24 cellular contexts compared by ENCODE assay signal in the genomic region with DNA sequence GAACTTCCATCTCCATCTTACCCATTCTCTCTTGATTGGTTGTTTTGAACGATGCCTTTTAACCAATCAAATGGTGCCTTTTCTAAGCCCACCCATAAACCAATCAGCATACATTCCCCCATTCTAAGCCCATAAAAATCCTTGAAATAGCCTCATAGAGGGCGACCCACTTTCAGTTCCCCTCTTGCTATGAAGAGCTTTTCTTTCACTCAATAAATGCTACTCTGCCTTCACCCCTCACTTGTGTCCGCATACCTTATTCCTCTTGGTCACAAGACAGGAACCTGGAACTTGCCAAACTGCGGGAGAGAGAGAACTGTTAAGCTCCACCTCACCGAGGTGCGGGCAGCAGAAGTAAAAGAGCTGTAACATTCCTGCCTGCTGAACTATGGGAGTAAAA.
DNase-seq lines count a peak whose midpoint lies in the region; ATAC-seq, FAIRE-seq and TF ChIP-seq lines count a peak whose summit lies in the region.
"Had no signal": no experiment of that assay in that cellular context is flagged by ENCODE, and none has a peak within 500 bp of the region (broad histone marks: within the 10 kb centered on the region; RNA-seq: fewer than 3 reads in every experiment).

No MANE protein-coding gene starts in this region.

- CTCF ChIA-PET in GM12878 (lab: Yijun Ruan, JAX) = interaction anchor here (1.0 kb wide), 1 partner anchor 17 kb away, joined by 3 read pairs; no protein-coding TSS in a partner anchor

- no peaks in the 10 kb centered on the region for H3K9me3 ChIP-seq in GM12878 (replicated peaks; ENCODE audit: control insufficient read depth, insufficient read depth, low read length)
- H3K9me3 ChIP-seq: A549; BE2C; BLaER1 treated with 17β-estradiol and CSF1 and Interleukin-3, amounts not matched to agents 10 nM and 100 nM had no signal

- no peaks in the 10 kb centered on the region for H3K36me3 Mint-ChIP-seq in GM23338 (ENCODE audit: low read depth)
- H3K36me3 Mint-ChIP-seq: CD14-positive monocyte; CD8-positive, alpha-beta memory T cell had no signal

- H3K4me1 ChIP-seq in GM23338 (ENCODE audit: insufficient read depth) = peaks cover 28% of the 10 kb centered on the region
- H3K4me1 ChIP-seq in GM12878 (ENCODE audit: control insufficient read depth, insufficient read depth, low read length) = no peaks in the 10 kb centered on the region
- H3K4me1 ChIP-seq: A549 had no signal

- H3K27ac ChIP-seq in GM23338 (ENCODE audit: low read depth) (no peak overlapping the region), GM12878 (ENCODE audit: control insufficient read depth, insufficient read depth) (no peak overlapping the region)
- H3K27ac ChIP-seq: A549; BLaER1 treated with 17β-estradiol and CSF1 and Interleukin-3, amounts not matched to agents 10 nM and 100 nM had no signal

- no peak for TF ChIP-seq POLR2A in GM12878 (IDR thresholded peaks at IDR 0.05; ENCODE audit: low read depth, low read length)

- POLR2A ChIA-PET in GM12878 (lab: Charles Lee) = no interaction called here

- intact Hi-C loops in GM12878 (cut with micrococcal nuclease; ENCODE audit: unreplicated experiment) = no loop called here
- intact Hi-C loops in left ventricle myocardium superior (cut with micrococcal nuclease) = no loop called here

- TF ChIP-seq RAD21 in GM12878 (IDR thresholded peaks at IDR 0.05; ENCODE audit: insufficient read depth, low read depth, low read length) = no peak

- WGBS in GM12878 (ENCODE audit: insufficient coverage, insufficient replicate concordance, low lambda C conversion rate, missing lambda C conversion rate) = 26% methylated on average over 6 of the region's 6 CpGs

- TF ChIP-seq CTCF in GM23338 (conservative IDR thresholded peaks at IDR 0.05; ENCODE audit: low read depth in 2 of 2) (no peak), GM12878 (IDR thresholded peaks at IDR 0.05 in 2 of 3, conservative IDR thresholded peaks at IDR 0.05 in 1 of 3; ENCODE audit: control insufficient read depth in 2 of 3, extremely low read depth in 1 of 3, insufficient read depth in 1 of 3, low read depth in 3 of 3, low read length in 3 of 3) (no peak)

- ATAC-seq in GM23338 (no peak), GM12878 (no peak), left ventricle myocardium superior (no peak)
- ATAC-seq: A549, HCT116 had no signal

- H3K4me3 ChIP-seq in GM23338 (no peak overlapping the region), GM12878 (no peak overlapping the region)
- H3K4me3 ChIP-seq: A549; BLaER1 treated with 17β-estradiol and CSF1 and Interleukin-3, amounts not matched to agents 10 nM and 100 nM had no signal

- peaks cover 5% of the 10 kb centered on the region; the same call in 1 of the 2 replicates for H3K9me2 ChIP-seq in GM23338 (ENCODE audit: insufficient read depth)

- H3K27me3 Mint-ChIP-seq in GM23338 (ENCODE audit: insufficient read depth, low read depth, poor library complexity) = peaks cover 3% of the 10 kb centered on the region
- H3K27me3 Mint-ChIP-seq: CD4-positive, alpha-beta T cell; CD8-positive, alpha-beta memory T cell had no signal

- no peak for TF ChIP-seq EP300 in GM12878 (IDR thresholded peaks at IDR 0.05; ENCODE audit: borderline replicate concordance in 1 of 2, control insufficient read depth in 1 of 2, low read depth in 2 of 2, low read length in 2 of 2)

- no peaks in the 10 kb centered on the region; the same call in 2 of the 3 replicates for H3K9me3 Mint-ChIP-seq in GM23338
- H3K9me3 Mint-ChIP-seq: CD4-positive, alpha-beta T cell; H9 had no signal

- BruUV-seq in GM12878 (replicated peaks; lab: Mats Ljungman, UMichigan) = no TSS peak

- SMC1A ChIA-PET in GM12878 (lab: Charles Lee; ENCODE audit: uncharacterized antibody, unreplicated experiment) = interaction anchor here (1.0 kb wide), 1 partner anchor 588 kb away, joined by 3 read pairs; no protein-coding TSS in a partner anchor

- H3K27me3 ChIP-seq in GM23338 (ENCODE audit: insufficient read depth) (no peaks in the 10 kb centered on the region), GM12878 (replicated peaks in 1 of 2; ENCODE audit: control insufficient read depth in 2 of 2, insufficient read depth in 2 of 2, low read length in 1 of 2) (no peaks in the 10 kb centered on the region)
- H3K27me3 ChIP-seq: BE2C; BLaER1 treated with 17β-estradiol and CSF1 and Interleukin-3, amounts not matched to agents 10 nM and 100 nM had no signal

- peak; percentile 5 for DNase-seq in GM23338 (ENCODE audit: low spot score)
- peak; percentile 7 for DNase-seq in MV-4-11 (lab: John Stamatoyannopoulos, UW)
- no peak for DNase-seq in GM12878 (ENCODE audit: low read depth, low spot score)
- DNase-seq in left ventricle myocardium superior = no peak
- no peak for DNase-seq in stimulated activated CD4-positive, alpha-beta T cell treated with anti-CD3 and anti-CD28 coated beads, Interleukin-4, amount 100 ng/mL, for 1 hour
- no peak for DNase-seq in NCI-H1417 (lab: John Stamatoyannopoulos, UW)
- DNase-seq: 8988T; ACHN; AML-193; BE2C; CD4-positive, alpha-beta T cell; CD8-positive, alpha-beta memory T cell; DMS 273 treated with DMSO at 0.1 percent for 48 hours; DMS79; EL; GDM1; H9 had no signal

- H4K20me1 ChIP-seq in GM23338 (replicated peaks; ENCODE audit: insufficient read depth) (no peaks in the 10 kb centered on the region), GM12878 (ENCODE audit: control insufficient read depth, insufficient read depth) (no peaks in the 10 kb centered on the region)
- H4K20me1 ChIP-seq: BLaER1 treated with 17β-estradiol and CSF1 and Interleukin-3, amounts not matched to agents 10 nM and 100 nM had no signal

- peaks cover 27% of the 10 kb centered on the region for H3K4me1 Mint-ChIP-seq in GM23338
- H3K4me1 Mint-ChIP-seq: CD14-positive monocyte; CD8-positive, alpha-beta memory T cell had no signal

- H3K36me3 ChIP-seq in GM23338 (ENCODE audit: insufficient read depth) = no peaks in the 10 kb centered on the region
- no peaks in the 10 kb centered on the region for H3K36me3 ChIP-seq in GM12878 (ENCODE audit: control insufficient read depth in 2 of 2, insufficient read depth in 2 of 2, low read length in 1 of 2)
- H3K36me3 ChIP-seq: BE2C; BLaER1 treated with 17β-estradiol and CSF1 and Interleukin-3, amounts not matched to agents 10 nM and 100 nM had no signal

- no peak overlapping the region for H3K4me3 Mint-ChIP-seq in GM23338
- H3K4me3 Mint-ChIP-seq: CD14-positive monocyte; CD4-positive, alpha-beta T cell; CD8-positive, alpha-beta memory T cell; H9 had no signal

- H3K79me2 ChIP-seq in GM23338 (replicated peaks; ENCODE audit: insufficient read depth) = no peaks in the 10 kb centered on the region
- no peaks in the 10 kb centered on the region for H3K79me2 ChIP-seq in GM12878 (ENCODE audit: control insufficient read depth, insufficient read depth, low read length)

- FAIRE-seq in GM12878 (lab: Jason Lieb, UNC) = no peak
- FAIRE-seq: A549, D721Med, GM12892, H1 had no signal

- H3F3A ChIP-seq in GM23338 (replicated peaks; ENCODE audit: low read depth) = no peaks in the 10 kb centered on the region

- RAD21 ChIA-PET in GM12878 (lab: Charles Lee; ENCODE audit: unreplicated experiment) = no interaction called here

- H2AFZ ChIP-seq in GM23338 (peak overlapping the region; percentile 56; the same call in 1 of the 2 replicates), GM12878 (ENCODE audit: control insufficient read depth, low read depth, low read length) (no peak overlapping the region)

- H3K27ac Mint-ChIP-seq in GM23338 = no peak overlapping the region
- H3K27ac Mint-ChIP-seq: CD14-positive monocyte; CD4-positive, alpha-beta T cell; CD8-positive, alpha-beta memory T cell had no signal

- H3K9ac ChIP-seq in GM12878 (ENCODE audit: control insufficient read depth, insufficient read depth, low read length) = no peak overlapping the region
- H3K9ac ChIP-seq: BLaER1 treated with 17β-estradiol and CSF1 and Interleukin-3, amounts not matched to agents 10 nM and 100 nM had no signal

- in situ Hi-C loops in GM12878 (cut with MboI) = no loop called here

- H3K4me2 ChIP-seq in GM23338 = no peak overlapping the region
- H3K4me2 ChIP-seq in GM12878 (ENCODE audit: control insufficient read depth, insufficient read depth) = no peak overlapping the region
- H3K4me2 ChIP-seq: A549; BLaER1 treated with 17β-estradiol and CSF1 and Interleukin-3, amounts not matched to agents 10 nM and 100 nM had no signal

TF ChIP-seq in GM23338, 12 proteins besides CTCF, POLR2A, EP300 and RAD21:
- no peak for TF ChIP-seq JUNB (IDR thresholded peaks at IDR 0.05; ENCODE audit: unreplicated experiment)

TF ChIP-seq in GM12878, 131 proteins besides CTCF, POLR2A, EP300 and RAD21:
- TF ChIP-seq CBFB (IDR thresholded peaks at IDR 0.05; ENCODE audit: low read depth) = no peak
- peak; percentile 50; the same call in 1 of the 2 replicates for TF ChIP-seq SPI1 (IDR thresholded peaks at IDR 0.05; ENCODE audit: borderline replicate concordance, insufficient read depth, low read depth, low read length)

Comparison
In these comparisons a context has a peak if more than half of its experiments do, and no peak if none do; other contexts are left out.
1. DNase-seq: peak in GM23338 (single experiment) and MV-4-11 (single experiment); none in GM12878 (single experiment), left ventricle myocardium superior (single experiment), stimulated activated CD4-positive, alpha-beta T cell treated with anti-CD3 and anti-CD28 coated beads, Interleukin-4, amount 100 ng/mL, for 1 hour (single experiment) and NCI-H1417 (0 of 3).